ENCODE assay signal across 13 cellular contexts in genomic region chr4:10020106-10020505, GRCh38. TPM values are rescaled to one million over a fixed set of nuclear protein-coding genes. Genes with fewer than 3 reads are reported as not detected.
DNase-seq lines count a peak whose midpoint lies in the region; ATAC-seq, FAIRE-seq and TF ChIP-seq lines count a peak whose summit lies in the region.
"Had no signal": no experiment of that assay in that cellular context is flagged by ENCODE, and none has a peak within 500 bp of the region (broad histone marks: within the 10 kb centered on the region; RNA-seq: fewer than 3 reads in every experiment).

No MANE protein-coding gene starts in this region.

- DNase-seq in activated naive CD4-positive, alpha-beta T cell treated with anti-CD3 and anti-CD28 coated beads, Interleukin-2, amount 10 ng/mL, durations not matched to agents 7 days and 5 days, result no peak
- DNase-seq in activated naive CD4-positive, alpha-beta T cell treated with anti-CD3 and anti-CD28 coated beads, Interleukin-2, amount 50 U/mL, for 72 hours (ENCODE audit: low spot score in 2 of 2), result no peak
- no peak for DNase-seq in activated T-helper 1 cell treated with anti-CD3 and anti-CD28 coated beads, Interleukin-12 subunit alpha, Interleukin-12 subunit beta, Interleukin-2, Interleukin-4 antibody, amounts not matched to agents 30 ng/mL and 10 ng/mL and 1 ng/mL, durations not matched to agents 14 hours and 24 hours and 36 hours (ENCODE audit: low spot score)
- no peak for DNase-seq in kidney
- DNase-seq in testis, result no peak
- no peak for DNase-seq in amniotic stem cell (lab: John Stamatoyannopoulos, UW)
- DNase-seq in mesenchymal stem cell, result no peak
- DNase-seq in HUDEP-2 (lab: John Stamatoyannopoulos, UW; ENCODE audit: unreplicated experiment in 76 of 76), result no peak
- DNase-seq: GDM1, Karpas-422, NCI-H345, nephron progenitor cell had no signal

- H2BK120ac ChIP-seq in mesenchymal stem cell (ENCODE audit: low read depth, low read length), result no peak overlapping the region

- H2AFZ ChIP-seq in mesenchymal stem cell (ENCODE audit: low read depth, low read length), result no peak overlapping the region

- H3K9me3 Mint-ChIP-seq in activated naive CD4-positive, alpha-beta T cell treated with anti-CD3 and anti-CD28 coated beads, Interleukin-2, amount 10 ng/mL, durations not matched to agents 7 days and 5 days, result no peaks in the 10 kb centered on the region
- no peaks in the 10 kb centered on the region for H3K9me3 Mint-ChIP-seq in activated naive CD4-positive, alpha-beta T cell treated with anti-CD3 and anti-CD28 coated beads, Interleukin-2, amount 50 U/mL, for 72 hours
- H3K9me3 Mint-ChIP-seq in activated T-helper 1 cell treated with anti-CD3 and anti-CD28 coated beads, Interleukin-12 subunit alpha, Interleukin-12 subunit beta, Interleukin-2, Interleukin-4 antibody, amounts not matched to agents 30 ng/mL and 10 ng/mL and 1 ng/mL, durations not matched to agents 14 hours and 24 hours and 36 hours, result no peaks in the 10 kb centered on the region
- H3K9me3 Mint-ChIP-seq: nephron progenitor cell had no signal

- H3K27me3 Mint-ChIP-seq in activated naive CD4-positive, alpha-beta T cell treated with anti-CD3 and anti-CD28 coated beads, Interleukin-2, amount 10 ng/mL, durations not matched to agents 7 days and 5 days, result peaks cover 20% of the 10 kb centered on the region
- peaks cover 8% of the 10 kb centered on the region for H3K27me3 Mint-ChIP-seq in activated T-helper 1 cell treated with anti-CD3 and anti-CD28 coated beads, Interleukin-12 subunit alpha, Interleukin-12 subunit beta, Interleukin-2, Interleukin-4 antibody, amounts not matched to agents 30 ng/mL and 10 ng/mL and 1 ng/mL, durations not matched to agents 14 hours and 24 hours and 36 hours (ENCODE audit: insufficient read depth)

- H2BK5ac ChIP-seq in mesenchymal stem cell (ENCODE audit: low read depth, low read length, poor library complexity, severe bottlenecking), result no peak overlapping the region

- H2BK15ac ChIP-seq in mesenchymal stem cell (ENCODE audit: low read depth, poor library complexity, severe bottlenecking), result no peak overlapping the region

- H3K23ac ChIP-seq in mesenchymal stem cell (ENCODE audit: low read length in 2 of 2), result no peak overlapping the region

- ATAC-seq in activated naive CD4-positive, alpha-beta T cell treated with anti-CD3 and anti-CD28 coated beads, Interleukin-2, amount 50 U/mL, for 72 hours, result no peak

- no peaks in the 10 kb centered on the region for H3K27me3 ChIP-seq in testis
- H3K27me3 ChIP-seq in mesenchymal stem cell (ENCODE audit: control insufficient read depth in 1 of 2, insufficient read depth in 1 of 2, low read length in 2 of 2), result peaks cover 2 to 11% of the 10 kb centered on the region in 2 experiments

- no peak overlapping the region for H4K8ac ChIP-seq in mesenchymal stem cell (ENCODE audit: low read length)

- CTCF ChIA-PET in activated naive CD4-positive, alpha-beta T cell treated with anti-CD3 and anti-CD28 coated beads, Interleukin-2, amount 10 ng/mL, durations not matched to agents 7 days and 5 days (lab: Charles Lee), result interaction anchor here (0.6 to 3.0 kb wide), 9 partner anchors 14 to 383 kb away, joined by 3 to 14 read pairs (median 3); no protein-coding TSS in a partner anchor

- no peaks in the 10 kb centered on the region for H3K79me1 ChIP-seq in mesenchymal stem cell (replicated peaks; ENCODE audit: low read length, poor library complexity, severe bottlenecking)

- peak overlapping the region; percentile 92 to 95 for H3K27ac ChIP-seq in kidney (ENCODE audit: low read depth in 2 of 2, low read length in 2 of 2)
- H3K27ac ChIP-seq in testis, result peak overlapping the region; percentile 79 to 94
- H3K27ac ChIP-seq in mesenchymal stem cell (ENCODE audit: low read length, poor library complexity, severe bottlenecking), result no peak overlapping the region

- H3K14ac ChIP-seq in mesenchymal stem cell (ENCODE audit: low read length in 2 of 2), result no peak overlapping the region

- no peak overlapping the region for H3K18ac ChIP-seq in mesenchymal stem cell (ENCODE audit: low read depth in 1 of 2, low read length in 2 of 2)

- H3K9me3 ChIP-seq in kidney (ENCODE audit: control insufficient read depth in 1 of 2, low read length in 2 of 2) (no peaks in the 10 kb centered on the region), testis (no peaks in the 10 kb centered on the region), mesenchymal stem cell (ENCODE audit: control insufficient read depth, low read length) (no peaks in the 10 kb centered on the region)

- TF ChIP-seq CTCF in kidney (IDR thresholded peaks at IDR 0.05; ENCODE audit: borderline replicate concordance, extremely low read depth, insufficient read depth) (no peak), testis (IDR thresholded peaks at IDR 0.05) (no peak)

- H3K4me3 Mint-ChIP-seq in activated naive CD4-positive, alpha-beta T cell treated with anti-CD3 and anti-CD28 coated beads, Interleukin-2, amount 10 ng/mL, durations not matched to agents 7 days and 5 days, result peak overlapping the region; percentile 11
- peak overlapping the region; percentile 87 for H3K4me3 Mint-ChIP-seq in activated T-helper 1 cell treated with anti-CD3 and anti-CD28 coated beads, Interleukin-12 subunit alpha, Interleukin-12 subunit beta, Interleukin-2, Interleukin-4 antibody, amounts not matched to agents 30 ng/mL and 10 ng/mL and 1 ng/mL, durations not matched to agents 14 hours and 24 hours and 36 hours
- H3K4me3 Mint-ChIP-seq: nephron progenitor cell had no signal

- no peak overlapping the region for H4K91ac ChIP-seq in mesenchymal stem cell (ENCODE audit: low read length)

- no peak overlapping the region for H2AK5ac ChIP-seq in mesenchymal stem cell (ENCODE audit: low read length, severe bottlenecking)

- no peak for TF ChIP-seq POLR2A in testis (IDR thresholded peaks at IDR 0.05)

- WGBS in testis, 2 donors, result 62 to 74% methylated on average over 6 of the region's 6 CpGs
- WGBS in mesenchymal stem cell, result 93% methylated on average over 6 of the region's 6 CpGs

- no peak for FAIRE-seq in kidney (lab: Jason Lieb, UNC)
- FAIRE-seq: TTC549 had no signal

- no peaks in the 10 kb centered on the region for H3K36me3 Mint-ChIP-seq in activated naive CD4-positive, alpha-beta T cell treated with anti-CD3 and anti-CD28 coated beads, Interleukin-2, amount 10 ng/mL, durations not matched to agents 7 days and 5 days
- H3K36me3 Mint-ChIP-seq in activated naive CD4-positive, alpha-beta T cell treated with anti-CD3 and anti-CD28 coated beads, Interleukin-2, amount 50 U/mL, for 72 hours, result peaks cover 0 to 4% of the 10 kb centered on the region in 2 donors
- H3K36me3 Mint-ChIP-seq in activated T-helper 1 cell treated with anti-CD3 and anti-CD28 coated beads, Interleukin-12 subunit alpha, Interleukin-12 subunit beta, Interleukin-2, Interleukin-4 antibody, amounts not matched to agents 30 ng/mL and 10 ng/mL and 1 ng/mL, durations not matched to agents 14 hours and 24 hours and 36 hours (ENCODE audit: low read depth), result no peaks in the 10 kb centered on the region

- peaks cover 21% of the 10 kb centered on the region for H3K4me1 Mint-ChIP-seq in activated naive CD4-positive, alpha-beta T cell treated with anti-CD3 and anti-CD28 coated beads, Interleukin-2, amount 10 ng/mL, durations not matched to agents 7 days and 5 days
- H3K4me1 Mint-ChIP-seq in activated T-helper 1 cell treated with anti-CD3 and anti-CD28 coated beads, Interleukin-12 subunit alpha, Interleukin-12 subunit beta, Interleukin-2, Interleukin-4 antibody, amounts not matched to agents 30 ng/mL and 10 ng/mL and 1 ng/mL, durations not matched to agents 14 hours and 24 hours and 36 hours (ENCODE audit: low read depth), result peaks cover 17% of the 10 kb centered on the region

- peak overlapping the region; percentile 96 for H3K27ac Mint-ChIP-seq in activated naive CD4-positive, alpha-beta T cell treated with anti-CD3 and anti-CD28 coated beads, Interleukin-2, amount 10 ng/mL, durations not matched to agents 7 days and 5 days
- peak overlapping the region in 1 of 2 donors; percentile 90 for H3K27ac Mint-ChIP-seq in activated naive CD4-positive, alpha-beta T cell treated with anti-CD3 and anti-CD28 coated beads, Interleukin-2, amount 50 U/mL, for 72 hours
- no peak overlapping the region for H3K27ac Mint-ChIP-seq in activated T-helper 1 cell treated with anti-CD3 and anti-CD28 coated beads, Interleukin-12 subunit alpha, Interleukin-12 subunit beta, Interleukin-2, Interleukin-4 antibody, amounts not matched to agents 30 ng/mL and 10 ng/mL and 1 ng/mL, durations not matched to agents 14 hours and 24 hours and 36 hours
- H3K27ac Mint-ChIP-seq: nephron progenitor cell had no signal

- no peak overlapping the region for H3K4me2 ChIP-seq in mesenchymal stem cell (ENCODE audit: low read length, poor library complexity, severe bottlenecking)

- H3K9ac ChIP-seq in kidney (ENCODE audit: low read length in 2 of 2), result peak overlapping the region in 1 of 2 donors; percentile 83
- no peak overlapping the region for H3K9ac ChIP-seq in mesenchymal stem cell (ENCODE audit: low read length)

- no peak overlapping the region for H3K4ac ChIP-seq in mesenchymal stem cell (ENCODE audit: low read depth in 1 of 2, low read length in 2 of 2)

- intact Hi-C loops in activated T-helper 1 cell treated with anti-CD3 and anti-CD28 coated beads, Interleukin-12 subunit alpha, Interleukin-12 subunit beta, Interleukin-2, Interleukin-4 antibody, amounts not matched to agents 30 ng/mL and 10 ng/mL and 1 ng/mL, durations not matched to agents 14 hours and 24 hours and 36 hours (cut with micrococcal nuclease), result no loop called here
- intact Hi-C loops in kidney (cut with DNase I), result no loop called here
- intact Hi-C loops in testis (cut with DNase I; ENCODE audit: low total_unique reads), result no loop called here

- H2BK12ac ChIP-seq in mesenchymal stem cell (ENCODE audit: low read length in 2 of 2), result no peak overlapping the region

- H3K4me3 ChIP-seq in kidney (ENCODE audit: low read length in 2 of 2) (peak overlapping the region; percentile 76 to 81), testis (no peak overlapping the region), mesenchymal stem cell (ENCODE audit: insufficient read depth in 1 of 2, low read depth in 1 of 2, low read length in 2 of 2) (no peak overlapping the region)

- peaks cover 24 to 34% of the 10 kb centered on the region in 2 donors for H3K4me1 ChIP-seq in kidney (ENCODE audit: control insufficient read depth in 1 of 2, insufficient read depth in 1 of 2, low read depth in 1 of 2, low read length in 2 of 2)
- peaks cover 14% of the 10 kb centered on the region for H3K4me1 ChIP-seq in testis
- peaks cover 27% of the 10 kb centered on the region for H3K4me1 ChIP-seq in mesenchymal stem cell (ENCODE audit: control insufficient read depth, insufficient read depth, low read depth, low read length)

- H3K36me3 ChIP-seq in kidney (ENCODE audit: control insufficient read depth in 1 of 2, insufficient read depth in 2 of 2, low read length in 2 of 2) (no peaks in the 10 kb centered on the region), testis (ENCODE audit: low read depth, missing control alignments) (no peaks in the 10 kb centered on the region), mesenchymal stem cell (ENCODE audit: control insufficient read depth in 1 of 2, insufficient read depth in 2 of 2, low read depth in 1 of 2, low read length in 2 of 2) (no peaks in the 10 kb centered on the region)

RNA-seq across cellular contexts. Expression of gene SLC2A9, which starts 1.2 kb away (rescaled TPM):
- 1 to 10 TPM in 1 of 2 donors, under 1 TPM in 1; 0.52 to 1.2 TPM for total RNA-seq in activated naive CD4-positive, alpha-beta T cell treated with anti-CD3 and anti-CD28 coated beads, Interleukin-2, amount 50 U/mL, for 72 hours
- total RNA-seq in activated T-helper 1 cell treated with anti-CD3 and anti-CD28 coated beads, Interleukin-12 subunit alpha, Interleukin-12 subunit beta, Interleukin-2, Interleukin-4 antibody, amounts not matched to agents 30 ng/mL and 10 ng/mL and 1 ng/mL, durations not matched to agents 14 hours and 24 hours and 36 hours, result 3.4 and 4.5 TPM in 2 replicates
- total RNA-seq in kidney (47.6 TPM), testis (1 to 10 TPM; 6.8 to 7.5 TPM)
- polyA plus RNA-seq in kidney (ENCODE audit: insufficient read depth, low read depth, low replicate concordance) (41.5 TPM), testis (ENCODE audit: insufficient read depth, low read depth, low replicate concordance) (6.3 TPM)
- 0.33 TPM for polyA plus RNA-seq in mesenchymal stem cell (2013, experiment 1 of 2)
- 0.34 TPM for polyA plus RNA-seq in mesenchymal stem cell (2013, experiment 2 of 2)

Comparison
In these comparisons a context has a peak if more than half of its experiments do, and no peak if none do; other contexts are left out.
1. H3K4me3 ChIP-seq: peak in kidney (2 of 2); none in testis (0 of 2) and mesenchymal stem cell (0 of 2).